1 cellular context compared by ENCODE assay signal in the genomic region with DNA sequence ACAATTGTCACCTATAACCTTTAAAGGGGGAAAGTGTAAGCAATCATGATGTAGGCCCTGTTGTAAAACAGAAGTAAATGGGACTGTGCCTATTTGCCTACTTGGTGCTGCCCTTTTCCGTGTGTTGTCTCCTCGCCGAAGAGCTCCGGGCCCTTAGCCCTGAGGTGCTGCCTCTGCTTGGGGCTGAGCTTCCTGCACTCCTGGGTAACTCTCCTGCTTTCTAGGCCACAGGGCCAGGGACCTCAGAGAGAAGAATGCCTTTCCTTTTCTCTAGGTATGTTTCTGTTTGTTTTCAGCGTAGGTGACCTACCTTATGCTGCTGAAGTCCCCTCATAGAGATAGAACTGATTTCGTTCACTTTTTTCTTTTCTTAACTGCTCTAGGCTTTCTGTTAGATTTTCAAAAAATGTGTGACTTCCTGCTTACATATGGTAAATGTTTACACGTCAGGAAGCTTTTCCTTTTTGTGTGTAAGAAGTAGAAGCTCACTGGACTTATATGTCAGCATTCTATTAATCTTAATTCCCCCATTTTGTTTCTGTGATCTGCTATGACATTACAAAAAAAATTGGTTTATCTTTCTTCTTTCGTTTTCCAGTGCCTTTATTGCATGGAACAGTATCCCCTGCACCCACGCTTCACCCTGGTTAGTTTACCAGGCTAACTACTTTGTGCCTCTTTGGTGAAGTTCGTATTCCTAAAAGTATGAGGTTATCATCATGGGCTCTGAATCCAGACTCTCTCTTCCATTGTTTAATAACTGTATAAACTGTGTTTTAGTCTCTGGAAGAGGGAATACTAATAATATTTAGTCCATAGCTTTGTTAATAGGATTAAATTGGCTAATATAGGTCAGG.
TF ChIP-seq lines count a peak whose summit lies in the region.

No MANE protein-coding gene starts in this region.

TF ChIP-seq in GM23338, 12 proteins besides CTCF, POLR2A, EP300 and RAD21 (continued from another document):
- TF ChIP-seq, protein P1, sequence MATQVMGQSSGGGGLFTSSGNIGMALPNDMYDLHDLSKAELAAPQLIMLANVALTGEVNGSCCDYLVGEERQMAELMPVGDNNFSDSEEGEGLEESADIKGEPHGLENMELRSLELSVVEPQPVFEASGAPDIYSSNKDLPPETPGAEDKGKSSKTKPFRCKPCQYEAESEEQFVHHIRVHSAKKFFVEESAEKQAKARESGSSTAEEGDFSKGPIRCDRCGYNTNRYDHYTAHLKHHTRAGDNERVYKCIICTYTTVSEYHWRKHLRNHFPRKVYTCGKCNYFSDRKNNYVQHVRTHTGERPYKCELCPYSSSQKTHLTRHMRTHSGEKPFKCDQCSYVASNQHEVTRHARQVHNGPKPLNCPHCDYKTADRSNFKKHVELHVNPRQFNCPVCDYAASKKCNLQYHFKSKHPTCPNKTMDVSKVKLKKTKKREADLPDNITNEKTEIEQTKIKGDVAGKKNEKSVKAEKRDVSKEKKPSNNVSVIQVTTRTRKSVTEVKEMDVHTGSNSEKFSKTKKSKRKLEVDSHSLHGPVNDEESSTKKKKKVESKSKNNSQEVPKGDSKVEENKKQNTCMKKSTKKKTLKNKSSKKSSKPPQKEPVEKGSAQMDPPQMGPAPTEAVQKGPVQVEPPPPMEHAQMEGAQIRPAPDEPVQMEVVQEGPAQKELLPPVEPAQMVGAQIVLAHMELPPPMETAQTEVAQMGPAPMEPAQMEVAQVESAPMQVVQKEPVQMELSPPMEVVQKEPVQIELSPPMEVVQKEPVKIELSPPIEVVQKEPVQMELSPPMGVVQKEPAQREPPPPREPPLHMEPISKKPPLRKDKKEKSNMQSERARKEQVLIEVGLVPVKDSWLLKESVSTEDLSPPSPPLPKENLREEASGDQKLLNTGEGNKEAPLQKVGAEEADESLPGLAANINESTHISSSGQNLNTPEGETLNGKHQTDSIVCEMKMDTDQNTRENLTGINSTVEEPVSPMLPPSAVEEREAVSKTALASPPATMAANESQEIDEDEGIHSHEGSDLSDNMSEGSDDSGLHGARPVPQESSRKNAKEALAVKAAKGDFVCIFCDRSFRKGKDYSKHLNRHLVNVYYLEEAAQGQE (IDR thresholded peaks at IDR 0.05; ENCODE audit: unreplicated experiment): no peak
- no peak for TF ChIP-seq POLR2AphosphoS5 (IDR thresholded peaks at IDR 0.05; ENCODE audit: low read depth)
- TF ChIP-seq EZH2phosphoT487 (IDR thresholded peaks at IDR 0.05; ENCODE audit: unreplicated experiment): no peak
- TF ChIP-seq STAT1 (IDR thresholded peaks at IDR 0.05; ENCODE audit: unreplicated experiment): no peak
